17 cellular contexts compared by ENCODE assay signal in the genomic region with DNA sequence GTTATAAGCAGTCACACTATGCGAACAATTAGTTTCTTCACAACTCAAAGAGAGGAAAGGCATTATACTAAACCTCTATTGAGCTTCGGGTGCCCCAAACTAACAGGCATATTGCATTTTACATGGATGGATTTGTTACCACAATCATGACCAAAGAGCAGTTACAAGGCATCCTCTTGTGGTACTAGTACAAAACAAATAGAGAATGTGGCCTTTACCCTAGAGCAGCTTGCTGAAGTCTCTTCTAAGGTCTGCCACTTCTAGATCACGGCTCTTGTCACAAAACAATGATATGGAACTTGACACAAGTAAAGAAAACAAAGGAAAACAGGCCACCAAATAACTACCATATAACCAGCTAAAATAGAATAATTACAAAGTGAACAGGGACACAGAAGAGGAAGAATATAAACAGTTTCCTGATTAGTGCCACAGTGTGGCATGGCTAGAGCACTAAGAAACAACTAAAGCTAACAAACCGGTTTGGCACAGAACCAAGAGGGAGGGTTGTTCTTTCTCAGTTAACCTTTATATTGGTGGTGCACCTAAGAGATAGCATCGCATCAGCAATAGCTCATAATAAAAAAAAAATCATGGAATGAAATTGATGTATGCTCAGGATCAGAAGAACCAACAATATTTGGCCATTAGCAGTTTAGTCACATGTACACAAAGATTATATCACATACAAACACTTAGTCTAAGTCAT.
A peak's percentile ranks its signal among the peaks of the same experiment; 100 is the strongest.
DNase-seq lines count a peak whose midpoint lies in the region; ATAC-seq and TF ChIP-seq lines count a peak whose summit lies in the region.
"Had no signal": no experiment of that assay in that cellular context is flagged by ENCODE, and none has a peak within 500 bp of the region (broad histone marks: within the 10 kb centered on the region; RNA-seq: fewer than 3 reads in every experiment).

No MANE protein-coding gene starts in this region.

- no peaks in the 10 kb centered on the region for H3K9me3 ChIP-seq in esophagus squamous epithelium
- H3K9me3 ChIP-seq: upper lobe of right lung had no signal

- no peaks in the 10 kb centered on the region for H3K27me3 Mint-ChIP-seq in IgD-negative memory B cell
- H3K27me3 Mint-ChIP-seq in WTC11 (ENCODE audit: low read depth), result no peaks in the 10 kb centered on the region
- H3K27me3 Mint-ChIP-seq in naive thymus-derived CD8-positive, alpha-beta T cell, result no peaks in the 10 kb centered on the region

- peak; percentile 41; the same call in 1 of the 2 replicates for ATAC-seq in WTC11
- ATAC-seq in naive thymus-derived CD8-positive, alpha-beta T cell, result peak; percentile 39 to 47
- ATAC-seq: CD8-positive, alpha-beta T cell; sciatic nerve; SK-N-SH treated with all-trans-retinoic acid at 6 μM for 48 hours; upper lobe of right lung had no signal

- 85 to 88% methylated on average over 5 of the region's 5 CpGs for WGBS in esophagus squamous epithelium, 2 donors

- H3K27ac ChIP-seq in esophagus squamous epithelium, result no peak overlapping the region
- H3K27ac ChIP-seq: dorsolateral prefrontal cortex, upper lobe of right lung had no signal

- H3K4me3 Mint-ChIP-seq in IgD-negative memory B cell (peak overlapping the region in 1 of 4 donors; percentile 75), WTC11 (no peak overlapping the region)
- no peak overlapping the region for H3K4me3 Mint-ChIP-seq in naive thymus-derived CD8-positive, alpha-beta T cell
- H3K4me3 Mint-ChIP-seq: CD8-positive, alpha-beta T cell; neural crest cell had no signal

- POLR2A ChIA-PET in WTC11 (lab: Charles Lee), result no interaction called here
- POLR2A ChIA-PET in naive thymus-derived CD8-positive, alpha-beta T cell (lab: Charles Lee), result interaction anchor here (0.8 to 1.4 kb wide), 3 partner anchors 38 to 209 kb away, joined by 3 to 4 read pairs (median 3); a partner anchor contains a TSS

- peaks cover 1% of the 10 kb centered on the region for H3K36me3 Mint-ChIP-seq in IgD-negative memory B cell
- no peaks in the 10 kb centered on the region for H3K36me3 Mint-ChIP-seq in WTC11
- no peaks in the 10 kb centered on the region for H3K36me3 Mint-ChIP-seq in naive thymus-derived CD8-positive, alpha-beta T cell
- H3K36me3 Mint-ChIP-seq: CD8-positive, alpha-beta T cell had no signal

- TF ChIP-seq CTCF in WTC11 (IDR thresholded peaks at IDR 0.05) (no peak), esophagus squamous epithelium (IDR thresholded peaks at IDR 0.05) (no peak)

- no peaks in the 10 kb centered on the region for H3K4me1 ChIP-seq in esophagus squamous epithelium
- H3K4me1 ChIP-seq: upper lobe of right lung had no signal

- H3K4me1 Mint-ChIP-seq in IgD-negative memory B cell, result peaks cover 24 to 28% (median 25%) of the 10 kb centered on the region in 3 donors
- peaks cover 27% of the 10 kb centered on the region for H3K4me1 Mint-ChIP-seq in WTC11
- peaks cover 2 to 15% (median 6%) of the 10 kb centered on the region in 4 donors for H3K4me1 Mint-ChIP-seq in naive thymus-derived CD8-positive, alpha-beta T cell

- TF ChIP-seq POLR2A in esophagus squamous epithelium (IDR thresholded peaks at IDR 0.05), result no peak

- no peaks in the 10 kb centered on the region for H3K27me3 ChIP-seq in esophagus squamous epithelium
- H3K27me3 ChIP-seq: dorsolateral prefrontal cortex, upper lobe of right lung had no signal

- H3K27ac Mint-ChIP-seq in IgD-negative memory B cell, result peak overlapping the region in 2 of 3 donors; percentile 1 to 72
- H3K27ac Mint-ChIP-seq in WTC11, result no peak overlapping the region
- peak overlapping the region in 8 of 10 donors; percentile 0 to 55 (median 4) for H3K27ac Mint-ChIP-seq in naive thymus-derived CD8-positive, alpha-beta T cell
- H3K27ac Mint-ChIP-seq: CD8-positive, alpha-beta T cell had no signal

- CTCF ChIA-PET in WTC11 (lab: Charles Lee), result no interaction called here

- H3K36me3 ChIP-seq in esophagus squamous epithelium, result no peaks in the 10 kb centered on the region
- H3K36me3 ChIP-seq: upper lobe of right lung had no signal

- DNase-seq in DMS153 (lab: John Stamatoyannopoulos, UW) (peak; percentile 81), WTC11 (ENCODE audit: low spot score) (no peak), pons (ENCODE audit: low spot score) (no peak), D341Med (ENCODE audit: low spot score) (no peak), esophagus squamous epithelium (lab: John Stamatoyannopoulos, UW) (no peak)
- no peak for DNase-seq in naive thymus-derived CD8-positive, alpha-beta T cell
- no peak for DNase-seq in stimulated activated CD4-positive, alpha-beta T cell treated with anti-CD3 and anti-CD28 coated beads, Interleukin-2, amount 100 ng/mL, for 24 hours
- DNase-seq: CD8-positive, alpha-beta T cell; dorsolateral prefrontal cortex; KG1; NCI-H187; stimulated activated CD4-positive, alpha-beta T cell treated with anti-CD3 and anti-CD28 coated beads, Interleukin-4, amount 100 ng/mL, for 4 hours; upper lobe of right lung had no signal

- intact Hi-C loops in esophagus squamous epithelium (cut with DNase I), result no loop called here

- H3K9me3 Mint-ChIP-seq in IgD-negative memory B cell (peaks cover 0 to 1% (median 0%) of the 10 kb centered on the region in 3 donors), WTC11 (no peaks in the 10 kb centered on the region)
- H3K9me3 Mint-ChIP-seq in naive thymus-derived CD8-positive, alpha-beta T cell, result no peaks in the 10 kb centered on the region
- H3K9me3 Mint-ChIP-seq: CD8-positive, alpha-beta T cell; neural crest cell had no signal

- no peak overlapping the region for H3K4me3 ChIP-seq in esophagus squamous epithelium
- H3K4me3 ChIP-seq: dorsolateral prefrontal cortex, upper lobe of right lung had no signal

TF ChIP-seq in WTC11, 78 proteins besides CTCF, POLR2A, EP300 and RAD21:
- TF ChIP-seq, protein P1, sequence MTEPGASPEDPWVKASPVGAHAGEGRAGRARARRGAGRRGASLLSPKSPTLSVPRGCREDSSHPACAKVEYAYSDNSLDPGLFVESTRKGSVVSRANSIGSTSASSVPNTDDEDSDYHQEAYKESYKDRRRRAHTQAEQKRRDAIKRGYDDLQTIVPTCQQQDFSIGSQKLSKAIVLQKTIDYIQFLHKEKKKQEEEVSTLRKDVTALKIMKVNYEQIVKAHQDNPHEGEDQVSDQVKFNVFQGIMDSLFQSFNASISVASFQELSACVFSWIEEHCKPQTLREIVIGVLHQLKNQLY (CRISPR knock-in tag; IDR thresholded peaks at IDR 0.05), result no peak
- TF ChIP-seq FOXJ3 (CRISPR knock-in tag; IDR thresholded peaks at IDR 0.05; ENCODE audit: borderline replicate concordance) (no peak), JAZF1 (CRISPR knock-in tag; IDR thresholded peaks at IDR 0.05) (no peak), NR3C1 (CRISPR knock-in tag; conservative IDR thresholded peaks at IDR 0.05; ENCODE audit: low read depth) (no peak), TEAD1 (CRISPR knock-in tag; IDR thresholded peaks at IDR 0.05) (no peak)
- TF ChIP-seq, protein P2, sequence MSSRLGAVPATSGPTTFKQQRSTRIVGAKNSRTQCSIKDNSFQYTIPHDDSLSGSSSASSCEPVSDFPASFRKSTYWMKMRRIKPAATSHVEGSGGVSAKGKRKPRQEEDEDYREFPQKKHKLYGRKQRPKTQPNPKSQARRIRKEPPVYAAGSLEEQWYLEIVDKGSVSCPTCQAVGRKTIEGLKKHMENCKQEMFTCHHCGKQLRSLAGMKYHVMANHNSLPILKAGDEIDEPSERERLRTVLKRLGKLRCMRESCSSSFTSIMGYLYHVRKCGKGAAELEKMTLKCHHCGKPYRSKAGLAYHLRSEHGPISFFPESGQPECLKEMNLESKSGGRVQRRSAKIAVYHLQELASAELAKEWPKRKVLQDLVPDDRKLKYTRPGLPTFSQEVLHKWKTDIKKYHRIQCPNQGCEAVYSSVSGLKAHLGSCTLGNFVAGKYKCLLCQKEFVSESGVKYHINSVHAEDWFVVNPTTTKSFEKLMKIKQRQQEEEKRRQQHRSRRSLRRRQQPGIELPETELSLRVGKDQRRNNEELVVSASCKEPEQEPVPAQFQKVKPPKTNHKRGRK (CRISPR knock-in tag; IDR thresholded peaks at IDR 0.05; ENCODE audit: borderline replicate concordance), result no peak
- TF ChIP-seq, protein P3, sequence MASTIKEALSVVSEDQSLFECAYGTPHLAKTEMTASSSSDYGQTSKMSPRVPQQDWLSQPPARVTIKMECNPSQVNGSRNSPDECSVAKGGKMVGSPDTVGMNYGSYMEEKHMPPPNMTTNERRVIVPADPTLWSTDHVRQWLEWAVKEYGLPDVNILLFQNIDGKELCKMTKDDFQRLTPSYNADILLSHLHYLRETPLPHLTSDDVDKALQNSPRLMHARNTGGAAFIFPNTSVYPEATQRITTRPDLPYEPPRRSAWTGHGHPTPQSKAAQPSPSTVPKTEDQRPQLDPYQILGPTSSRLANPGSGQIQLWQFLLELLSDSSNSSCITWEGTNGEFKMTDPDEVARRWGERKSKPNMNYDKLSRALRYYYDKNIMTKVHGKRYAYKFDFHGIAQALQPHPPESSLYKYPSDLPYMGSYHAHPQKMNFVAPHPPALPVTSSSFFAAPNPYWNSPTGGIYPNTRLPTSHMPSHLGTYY (CRISPR knock-in tag; IDR thresholded peaks at IDR 0.05), result no peak
- TF ChIP-seq, protein P4, sequence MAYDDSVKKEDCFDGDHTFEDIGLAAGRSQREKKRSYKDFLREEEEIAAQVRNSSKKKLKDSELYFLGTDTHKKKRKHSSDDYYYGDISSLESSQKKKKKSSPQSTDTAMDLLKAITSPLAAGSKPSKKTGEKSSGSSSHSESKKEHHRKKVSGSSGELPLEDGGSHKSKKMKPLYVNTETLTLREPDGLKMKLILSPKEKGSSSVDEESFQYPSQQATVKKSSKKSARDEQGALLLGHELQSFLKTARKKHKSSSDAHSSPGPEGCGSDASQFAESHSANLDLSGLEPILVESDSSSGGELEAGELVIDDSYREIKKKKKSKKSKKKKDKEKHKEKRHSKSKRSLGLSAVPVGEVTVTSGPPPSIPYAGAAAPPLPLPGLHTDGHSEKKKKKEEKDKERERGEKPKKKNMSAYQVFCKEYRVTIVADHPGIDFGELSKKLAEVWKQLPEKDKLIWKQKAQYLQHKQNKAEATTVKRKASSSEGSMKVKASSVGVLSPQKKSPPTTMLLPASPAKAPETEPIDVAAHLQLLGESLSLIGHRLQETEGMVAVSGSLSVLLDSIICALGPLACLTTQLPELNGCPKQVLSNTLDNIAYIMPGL (CRISPR knock-in tag; IDR thresholded peaks at IDR 0.05), result no peak
